Comparison of ENCODE assay signal across 21 cellular contexts in genomic region chr3:57749542-57749941, GRCh38.
"Had no signal": no experiment of that assay in that cellular context is flagged by ENCODE, and none has a peak within 500 bp of the region (broad histone marks: within the 10 kb centered on the region; RNA-seq: fewer than 3 reads in every experiment).

No MANE protein-coding gene starts in this region.

- DNase-seq: colonic mucosa; dermis blood vessel endothelial cell; effector CD4-positive, alpha-beta T cell; foreskin melanocyte; head of caudate nucleus; kidney; left cardiac atrium; left ventricle myocardium superior; mesenchymal stem cell; naive thymus-derived CD4-positive, alpha-beta T cell; posterior cingulate gyrus; stimulated activated CD4-positive, alpha-beta T cell treated with anti-CD3 and anti-CD28 coated beads, Interleukin-2, amount 100 ng/mL, for 24 hours; stimulated activated CD4-positive, alpha-beta T cell treated with anti-CD3 and anti-CD28 coated beads, Interleukin-4, amount 100 ng/mL, for 4 hours; stimulated activated naive B cell treated with anti-CD40 and anti-IgM and Interleukin-4, amounts not matched to agents 10 μg/mL and 1 μg/mL and 100 μg/mL, for 72 hours; stimulated activated naive CD8-positive, alpha-beta T cell treated with anti-CD3 and anti-CD28 coated beads, Interleukin-15, amount 100 ng/mL, for 72 hours; testis had no signal

- H3K36me3 ChIP-seq: colonic mucosa, neutrophil, tibial nerve had no signal

- H3K9me3 ChIP-seq: colonic mucosa, neutrophil, testis, tibial nerve had no signal

- H3K4me3 ChIP-seq: colonic mucosa, hepatocyte, lung, testis, tibial nerve had no signal

- ATAC-seq: left cardiac atrium; left ventricle myocardium superior; naive thymus-derived CD4-positive, alpha-beta T cell; sciatic nerve; stimulated activated naive B cell treated with anti-CD40 and anti-IgM and Interleukin-4, amounts not matched to agents 10 μg/mL and 1 μg/mL and 100 μg/mL, for 72 hours; stimulated activated naive CD8-positive, alpha-beta T cell treated with anti-CD3 and anti-CD28 coated beads, Interleukin-15, amount 100 ng/mL, for 72 hours had no signal

- FAIRE-seq: kidney had no signal

- H2AFZ ChIP-seq: hepatocyte had no signal

- H3K27me3 ChIP-seq: colonic mucosa, hepatocyte, neutrophil, testis, tibial nerve had no signal

- H3K4me2 ChIP-seq: hepatocyte had no signal

- H3K79me2 ChIP-seq: hepatocyte had no signal

- H3K27ac ChIP-seq: colonic mucosa, hepatocyte, neutrophil, testis had no signal

- H3K4me1 ChIP-seq: colonic mucosa, testis had no signal
